In genomic region chr7:29556405-29557195, GRCh38 we compare ENCODE assay signal across 21 cellular contexts. TPM values are rescaled to one million over a fixed set of nuclear protein-coding genes. Genes with fewer than 3 reads are reported as not detected.
DNase-seq lines count a peak whose midpoint lies in the region; ATAC-seq and TF ChIP-seq lines count a peak whose summit lies in the region.
"Had no signal": no experiment of that assay in that cellular context is flagged by ENCODE, and none has a peak within 500 bp of the region (broad histone marks: within the 10 kb centered on the region; RNA-seq: fewer than 3 reads in every experiment).

No MANE protein-coding gene starts in this region.

- no peaks in the 10 kb centered on the region for H3K9me3 Mint-ChIP-seq in GM23338
- no peaks in the 10 kb centered on the region for H3K9me3 Mint-ChIP-seq in activated CD4-positive, alpha-beta T cell treated with anti-CD3 and anti-CD28 coated beads, Interleukin-2, amount 10 ng/mL, durations not matched to agents 7 days and 5 days
- H3K9me3 Mint-ChIP-seq: CD8-positive, alpha-beta T cell had no signal

- no peak for ATAC-seq in GM23338
- no peak for ATAC-seq in right cardiac atrium
- ATAC-seq in HG02870 (IDR thresholded peaks at IDR 0.05; ENCODE audit: unreplicated experiment) = no peak
- ATAC-seq: CD8-positive, alpha-beta T cell had no signal

- H3K9me2 ChIP-seq in GM23338 (ENCODE audit: insufficient read depth) = no peaks in the 10 kb centered on the region

- peaks cover 6% of the 10 kb centered on the region; the same call in 1 of the 3 replicates for H3K36me3 Mint-ChIP-seq in GM23338 (ENCODE audit: low read depth)
- no peaks in the 10 kb centered on the region for H3K36me3 Mint-ChIP-seq in activated CD4-positive, alpha-beta T cell treated with anti-CD3 and anti-CD28 coated beads, Interleukin-2, amount 10 ng/mL, durations not matched to agents 7 days and 5 days (ENCODE audit: low read depth)
- H3K36me3 Mint-ChIP-seq: CD8-positive, alpha-beta T cell had no signal

- H3K9me3 ChIP-seq in right cardiac atrium (ENCODE audit: control insufficient read depth, low read length) = no peaks in the 10 kb centered on the region
- H3K9me3 ChIP-seq: esophagus squamous epithelium, left ventricle myocardium inferior, MG63 had no signal

- no peaks in the 10 kb centered on the region for H3K27me3 ChIP-seq in GM23338 (ENCODE audit: insufficient read depth)
- H3K27me3 ChIP-seq in right cardiac atrium (ENCODE audit: control insufficient read depth, insufficient read depth) = no peaks in the 10 kb centered on the region

- no peak overlapping the region for H3K27ac ChIP-seq in GM23338 (ENCODE audit: low read depth)
- no peak overlapping the region for H3K27ac ChIP-seq in right cardiac atrium (ENCODE audit: low read length)
- H3K27ac ChIP-seq: esophagus squamous epithelium, GM23248, left ventricle myocardium inferior had no signal

- no peaks in the 10 kb centered on the region for H3K36me3 ChIP-seq in GM23338 (ENCODE audit: insufficient read depth)
- H3K36me3 ChIP-seq: esophagus squamous epithelium, left ventricle myocardium inferior, MG63 had no signal

- H3K4me3 Mint-ChIP-seq in GM23338 = no peak overlapping the region
- no peak overlapping the region for H3K4me3 Mint-ChIP-seq in activated CD4-positive, alpha-beta T cell treated with anti-CD3 and anti-CD28 coated beads, Interleukin-2, amount 10 ng/mL, durations not matched to agents 7 days and 5 days
- H3K4me3 Mint-ChIP-seq: CD8-positive, alpha-beta T cell had no signal

- POLR2A ChIA-PET in activated CD4-positive, alpha-beta T cell treated with anti-CD3 and anti-CD28 coated beads, Interleukin-2, amount 10 ng/mL, durations not matched to agents 7 days and 5 days (lab: Charles Lee) = no interaction called here

- H3K27ac Mint-ChIP-seq in GM23338 = no peak overlapping the region
- no peak overlapping the region for H3K27ac Mint-ChIP-seq in activated CD4-positive, alpha-beta T cell treated with anti-CD3 and anti-CD28 coated beads, Interleukin-2, amount 10 ng/mL, durations not matched to agents 7 days and 5 days
- H3K27ac Mint-ChIP-seq: CD8-positive, alpha-beta T cell had no signal

- no peak overlapping the region for H2AFZ ChIP-seq in GM23338
- H2AFZ ChIP-seq: GM23248 had no signal

- H3K4me3 ChIP-seq in AG09309 (ENCODE audit: control insufficient read depth, low read depth, low read length) (no peak overlapping the region), GM23338 (no peak overlapping the region), epithelial cell of esophagus (ENCODE audit: low read length) (no peak overlapping the region), right cardiac atrium (ENCODE audit: low read length) (no peak overlapping the region)
- H3K4me3 ChIP-seq: esophagus squamous epithelium, GM23248, left ventricle myocardium inferior, MG63 had no signal

- 87% methylated on average over 9 of the region's 9 CpGs for WGBS in right cardiac atrium

- H3F3A ChIP-seq in GM23338 (replicated peaks; ENCODE audit: low read depth) = no peaks in the 10 kb centered on the region

- peaks cover 33% of the 10 kb centered on the region for H3K4me1 ChIP-seq in GM23338 (ENCODE audit: insufficient read depth)
- H3K4me1 ChIP-seq in right cardiac atrium (ENCODE audit: control insufficient read depth, insufficient read depth, low read length) = no peaks in the 10 kb centered on the region
- H3K4me1 ChIP-seq: esophagus squamous epithelium, left ventricle myocardium inferior had no signal

- CTCF ChIA-PET in activated CD4-positive, alpha-beta T cell treated with anti-CD3 and anti-CD28 coated beads, Interleukin-2, amount 10 ng/mL, durations not matched to agents 7 days and 5 days (lab: Charles Lee) = no interaction called here

- H3K27me3 Mint-ChIP-seq in GM23338 (ENCODE audit: insufficient read depth, low read depth, poor library complexity) = peaks cover 8% of the 10 kb centered on the region
- H3K27me3 Mint-ChIP-seq in activated CD4-positive, alpha-beta T cell treated with anti-CD3 and anti-CD28 coated beads, Interleukin-2, amount 10 ng/mL, durations not matched to agents 7 days and 5 days = peaks cover 48% of the 10 kb centered on the region

- DNase-seq in AG09309 (ENCODE audit: low read depth) (no peak), GM23338 (ENCODE audit: low spot score) (no peak), NCI-H82 treated with DMSO at 0.1 percent for 48 hours (lab: John Stamatoyannopoulos, UW; ENCODE audit: unreplicated experiment) (peak; percentile 70), epithelial cell of esophagus (ENCODE audit: low read depth) (no peak), right cardiac atrium (no peak), mucosa of gallbladder (ENCODE audit: low spot score) (no peak)
- DNase-seq in activated CD4-positive, alpha-beta T cell treated with anti-CD3 and anti-CD28 coated beads, Interleukin-2, amount 10 ng/mL, durations not matched to agents 7 days and 5 days = no peak
- DNase-seq: CD8-positive, alpha-beta T cell; central memory CD4-positive, alpha-beta T cell; EL; esophagus squamous epithelium; GM23248; left ventricle myocardium inferior; MG63; NCI-H1930; NCI-H345; stimulated activated CD4-positive, alpha-beta T cell treated with anti-CD3 and anti-CD28 coated beads, Interleukin-4, amount 100 ng/mL, for 4 hours; SW 1271 had no signal

- peaks cover 31% of the 10 kb centered on the region for H3K4me1 Mint-ChIP-seq in GM23338
- H3K4me1 Mint-ChIP-seq in activated CD4-positive, alpha-beta T cell treated with anti-CD3 and anti-CD28 coated beads, Interleukin-2, amount 10 ng/mL, durations not matched to agents 7 days and 5 days = no peaks in the 10 kb centered on the region

- intact Hi-C loops in right cardiac atrium (cut with DNase I) = no loop called here

- H3K4me2 ChIP-seq in GM23338 = peak overlapping the region; percentile 70; the same call in 1 of the 2 replicates

- H4K20me1 ChIP-seq in GM23338 (replicated peaks; ENCODE audit: insufficient read depth) = no peaks in the 10 kb centered on the region

- TF ChIP-seq CTCF in AG09309 (IDR thresholded peaks at IDR 0.05; ENCODE audit: control insufficient read depth, insufficient read depth, low read depth, low read length, missing control alignments) (peak; percentile 11), GM23338 (conservative IDR thresholded peaks at IDR 0.05; ENCODE audit: low read depth in 2 of 2) (no peak; a peak in 2 of 4 replicates), epithelial cell of esophagus (IDR thresholded peaks at IDR 0.05; ENCODE audit: insufficient read depth, low read depth, low read length, missing control alignments) (peak; percentile 13)

- no peaks in the 10 kb centered on the region for H3K79me2 ChIP-seq in GM23338 (replicated peaks; ENCODE audit: insufficient read depth)

TF ChIP-seq in GM23338, 12 proteins besides CTCF, POLR2A, EP300 and RAD21 (continues in another document):
- no peak for TF ChIP-seq ETS1 (IDR thresholded peaks at IDR 0.05)
- no peak for TF ChIP-seq NANOG (IDR thresholded peaks at IDR 0.05; ENCODE audit: borderline replicate concordance)
- TF ChIP-seq EZH2phosphoT487 (IDR thresholded peaks at IDR 0.05; ENCODE audit: unreplicated experiment) = no peak
- TF ChIP-seq EZH2 (IDR thresholded peaks at IDR 0.05; ENCODE audit: low read depth, unreplicated experiment) = no peak
- TF ChIP-seq CREB1 (CRISPR knock-in tag; IDR thresholded peaks at IDR 0.05; ENCODE audit: low read depth) = no peak
- TF ChIP-seq POLR2AphosphoS5 (IDR thresholded peaks at IDR 0.05; ENCODE audit: low read depth) = no peak
- no peak for TF ChIP-seq STAT1 (IDR thresholded peaks at IDR 0.05; ENCODE audit: unreplicated experiment)
- TF ChIP-seq JUNB (IDR thresholded peaks at IDR 0.05; ENCODE audit: unreplicated experiment) = no peak
- TF ChIP-seq REST (IDR thresholded peaks at IDR 0.05; ENCODE audit: unreplicated experiment) = no peak
- TF ChIP-seq ZNF331 (CRISPR knock-in tag; IDR thresholded peaks at IDR 0.05; ENCODE audit: low read depth) = no peak

RNA-seq across cellular contexts. Expression of gene PRR15, which starts 7.0 kb away (rescaled TPM):
- total RNA-seq in GM23338 (2014; rRNA removed; shearing (Covaris generic)) = 15.5 and 17.4 TPM in 2 replicates
- 8.5 and 9.6 TPM in 2 replicates for polyA plus RNA-seq in GM23338 (2016; fragmentation: Nextera tagmentation; extraction: Ambion mirVana)
- total RNA-seq in activated CD4-positive, alpha-beta T cell treated with anti-CD3 and anti-CD28 coated beads, Interleukin-2, amount 10 ng/mL, durations not matched to agents 7 days and 5 days = not detected
- 1 to 10 TPM in 1 of 4 donors, under 1 TPM in 3; 0.49 to 1.5 (median 0.60) TPM for total RNA-seq in right cardiac atrium
- polyA plus RNA-seq in right cardiac atrium = 0.79 TPM
- 46.1 TPM for total RNA-seq in mucosa of gallbladder
- total RNA-seq: CD8-positive, alpha-beta T cell; left ventricle myocardium inferior had no signal
- polyA plus RNA-seq: AG04450, neural cell had no signal

Comparison
In these comparisons a context has a peak if more than half of its experiments do, and no peak if none do; other contexts are left out.
1. CTCF ChIP-seq: peak in AG09309 (single experiment) and epithelial cell of esophagus (single experiment); none in GM23338 (0 of 2).